8 cellular contexts compared by ENCODE assay signal in the genomic region with DNA sequence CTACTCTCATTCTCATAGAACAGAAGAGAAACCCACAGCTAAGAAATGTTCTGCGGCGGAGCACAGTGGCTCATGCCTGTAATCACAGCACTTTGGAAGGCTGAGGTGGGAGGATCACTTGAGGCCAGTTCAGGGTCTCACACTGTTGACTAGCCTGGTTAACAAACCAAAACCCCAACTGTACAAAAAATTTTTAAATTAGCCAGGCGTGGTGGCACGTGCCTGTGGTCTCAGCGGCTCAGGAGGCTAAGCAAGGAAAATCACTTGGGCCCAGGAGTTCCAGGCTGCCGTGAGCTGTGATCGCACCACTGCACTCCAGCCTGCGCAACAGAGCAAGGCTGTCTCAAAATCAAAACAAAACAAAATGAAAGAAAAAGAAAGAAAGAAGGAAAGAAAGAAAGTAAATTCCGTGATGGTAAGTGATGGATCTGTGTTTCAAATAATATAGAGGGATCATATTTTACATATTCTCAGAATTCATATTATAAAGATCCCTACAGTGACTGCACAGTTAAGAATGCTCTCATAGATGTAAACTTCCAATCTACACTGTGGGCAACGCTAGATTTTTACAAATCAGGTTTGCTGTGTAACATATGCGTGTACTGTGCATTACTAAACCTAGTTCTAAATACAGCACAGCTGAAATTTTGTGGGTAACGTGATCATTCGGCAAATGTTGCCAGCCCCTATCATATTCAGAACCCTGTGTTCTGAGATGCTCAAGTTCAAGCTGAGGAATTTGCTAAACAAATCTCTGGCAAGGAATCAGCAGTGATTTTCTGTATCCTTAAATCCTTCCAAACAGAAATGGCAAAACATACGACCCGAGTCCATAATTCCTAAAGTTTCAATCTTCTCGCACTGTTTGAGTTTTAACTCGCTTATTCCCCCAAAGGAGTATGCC. TPM values are rescaled to one million over a fixed set of nuclear protein-coding genes. Genes with fewer than 3 reads are reported as not detected.
DNase-seq lines count a peak whose midpoint lies in the region; TF ChIP-seq lines count a peak whose summit lies in the region.

No MANE protein-coding gene starts in this region.

- TF ChIP-seq POLR2A in suprapubic skin (IDR thresholded peaks at IDR 0.05): no peak

- H3K4me3 Mint-ChIP-seq in activated CD4-positive, alpha-beta memory T cell treated with anti-CD3 and anti-CD28 coated beads, Interleukin-2, amount 10 ng/mL, durations not matched to agents 7 days and 5 days: peak overlapping the region; percentile 80

- peak overlapping the region; percentile 46 for H3K27ac Mint-ChIP-seq in activated CD4-positive, alpha-beta memory T cell treated with anti-CD3 and anti-CD28 coated beads, Interleukin-2, amount 10 ng/mL, durations not matched to agents 7 days and 5 days

- H3K4me1 Mint-ChIP-seq in activated CD4-positive, alpha-beta memory T cell treated with anti-CD3 and anti-CD28 coated beads, Interleukin-2, amount 10 ng/mL, durations not matched to agents 7 days and 5 days: peaks cover 40% of the 10 kb centered on the region

- H3K9me3 Mint-ChIP-seq in activated CD4-positive, alpha-beta memory T cell treated with anti-CD3 and anti-CD28 coated beads, Interleukin-2, amount 10 ng/mL, durations not matched to agents 7 days and 5 days: no peaks in the 10 kb centered on the region

- H3K4me3 ChIP-seq in BJ (ENCODE audit: low read depth, low read length): peak overlapping the region; percentile 35
- H3K4me3 ChIP-seq in H7 (ENCODE audit: insufficient read depth, low read depth, low read length): peak overlapping the region; percentile 93; the same call in 1 of the 2 replicates
- peak overlapping the region; percentile 82 for H3K4me3 ChIP-seq in iPS-18a (ENCODE audit: low read length)
- H3K4me3 ChIP-seq in suprapubic skin: peak overlapping the region; percentile 74

- peaks cover 6% of the 10 kb centered on the region; the same call in 1 of the 2 replicates for H3K27me3 ChIP-seq in BJ (ENCODE audit: control insufficient read depth, insufficient read depth, low read length)
- peaks cover 4% of the 10 kb centered on the region for H3K27me3 ChIP-seq in H7 (ENCODE audit: control insufficient read depth, insufficient read depth, low read length)
- H3K27me3 ChIP-seq in iPS-18a (ENCODE audit: control insufficient read depth, insufficient read depth, low read length): peaks cover 9% of the 10 kb centered on the region
- H3K27me3 ChIP-seq in suprapubic skin: no peaks in the 10 kb centered on the region

- H3K36me3 Mint-ChIP-seq in activated CD4-positive, alpha-beta memory T cell treated with anti-CD3 and anti-CD28 coated beads, Interleukin-2, amount 10 ng/mL, durations not matched to agents 7 days and 5 days (ENCODE audit: low read depth): peaks cover 22% of the 10 kb centered on the region

- TF ChIP-seq EP300 in suprapubic skin (IDR thresholded peaks at IDR 0.05): no peak

- 0 out of 2 replicates have a peak, but pooled peaks cover 2% of the 10 kb centered on the region for H3K36me3 ChIP-seq in BJ (ENCODE audit: control insufficient read depth, insufficient read depth, low read length)
- H3K36me3 ChIP-seq in H7 (replicated peaks; ENCODE audit: control insufficient read depth, insufficient read depth, low read length): peaks cover 2% of the 10 kb centered on the region
- H3K36me3 ChIP-seq in iPS-18a (ENCODE audit: control insufficient read depth, low read depth, low read length): peaks cover 3% of the 10 kb centered on the region
- H3K36me3 ChIP-seq in suprapubic skin: no peaks in the 10 kb centered on the region

- 68% methylated on average over 17 of the region's 17 CpGs for WGBS in suprapubic skin

- DNase-seq in BJ (ENCODE audit: low read depth): no peak
- DNase-seq in H7: no peak
- DNase-seq in activated CD4-positive, alpha-beta memory T cell treated with anti-CD3 and anti-CD28 coated beads, Interleukin-2, amount 10 ng/mL, durations not matched to agents 7 days and 5 days: no peak
- DNase-seq in suprapubic skin (ENCODE audit: low spot score in 2 of 2): no peak
- no peak for DNase-seq in NCI-H146 treated with DMSO at 0.1 percent for 48 hours (lab: John Stamatoyannopoulos, UW; ENCODE audit: unreplicated experiment)
- no peak for DNase-seq in hippocampal formation (lab: John Stamatoyannopoulos, UW)
- DNase-seq in NCI-H345 treated with DMSO at 0.1 percent for 48 hours (lab: John Stamatoyannopoulos, UW; ENCODE audit: unreplicated experiment): no peak

- H3K27ac ChIP-seq in iPS-18a (ENCODE audit: low read length): no peak overlapping the region
- H3K27ac ChIP-seq in suprapubic skin: peak overlapping the region; percentile 82

- no peaks in the 10 kb centered on the region for H3K9me3 ChIP-seq in iPS-18a (ENCODE audit: control insufficient read depth, low read depth, low read length)
- H3K9me3 ChIP-seq in suprapubic skin: no peaks in the 10 kb centered on the region

- H3K27me3 Mint-ChIP-seq in activated CD4-positive, alpha-beta memory T cell treated with anti-CD3 and anti-CD28 coated beads, Interleukin-2, amount 10 ng/mL, durations not matched to agents 7 days and 5 days: peaks cover 12% of the 10 kb centered on the region

- CTCF ChIA-PET in BJ (lab: Yijun Ruan, JAX): interaction anchor here (1.0 to 2.0 kb wide), 4 partner anchors 9 to 390 kb away, joined by 3 to 9 read pairs (median 4); no protein-coding TSS in a partner anchor
- CTCF ChIA-PET in activated CD4-positive, alpha-beta memory T cell treated with anti-CD3 and anti-CD28 coated beads, Interleukin-2, amount 10 ng/mL, durations not matched to agents 7 days and 5 days (lab: Charles Lee): interaction anchor here (1.2 to 1.6 kb wide), 3 partner anchors 9 to 82 kb away, joined by 4 to 12 read pairs (median 11); no protein-coding TSS in a partner anchor

- H3K4me1 ChIP-seq in iPS-18a (ENCODE audit: control insufficient read depth, low read depth, low read length): peaks cover 34% of the 10 kb centered on the region
- peaks cover 43% of the 10 kb centered on the region for H3K4me1 ChIP-seq in suprapubic skin

- TF ChIP-seq CTCF in BJ (IDR thresholded peaks at IDR 0.05; ENCODE audit: insufficient read depth, low read depth, low read length) (no peak), suprapubic skin (IDR thresholded peaks at IDR 0.05) (no peak)

- peak overlapping the region; percentile 52 for H3K9ac ChIP-seq in iPS-18a (ENCODE audit: low read length)

- POLR2A ChIA-PET in BJ (lab: Charles Lee): no interaction called here
- POLR2A ChIA-PET in activated CD4-positive, alpha-beta memory T cell treated with anti-CD3 and anti-CD28 coated beads, Interleukin-2, amount 10 ng/mL, durations not matched to agents 7 days and 5 days (lab: Charles Lee): interaction anchor here (2.5 kb wide), 1 partner anchor 16 kb away, joined by 12 read pairs; no protein-coding TSS in a partner anchor

RNA-seq across cellular contexts. Expression of a gene that starts 1.2 kb away (rescaled TPM):
- polyA plus RNA-seq in BJ (2011; rRNA removed): 8.8 and 25.6 TPM in 2 replicates
- 9.2 and 16.6 TPM in 2 replicates for polyA minus RNA-seq in BJ (2011; rRNA and poly(A)+ RNA removed)
- total RNA-seq in H7 (2014; rRNA removed; shearing (Covaris generic)): 24.0 and 30.4 TPM in 2 replicates
- 10 to 100 TPM; 12.5 to 14.6 TPM for total RNA-seq in activated CD4-positive, alpha-beta memory T cell treated with anti-CD3 and anti-CD28 coated beads, Interleukin-2, amount 10 ng/mL, durations not matched to agents 7 days and 5 days
- total RNA-seq in suprapubic skin: 10 to 100 TPM; 48.1 to 64.4 (median 48.7) TPM

Comparison
In these comparisons a context has a peak if more than half of its experiments do, and no peak if none do; other contexts are left out.
1. H3K4me3 ChIP-seq: peak in every context shown above with its lines; median percentile 93 in H7; 82 in iPS-18a; 74 in suprapubic skin; 35 in BJ.